Comparison of ENCODE assay signal across 26 cellular contexts in the genomic region with DNA sequence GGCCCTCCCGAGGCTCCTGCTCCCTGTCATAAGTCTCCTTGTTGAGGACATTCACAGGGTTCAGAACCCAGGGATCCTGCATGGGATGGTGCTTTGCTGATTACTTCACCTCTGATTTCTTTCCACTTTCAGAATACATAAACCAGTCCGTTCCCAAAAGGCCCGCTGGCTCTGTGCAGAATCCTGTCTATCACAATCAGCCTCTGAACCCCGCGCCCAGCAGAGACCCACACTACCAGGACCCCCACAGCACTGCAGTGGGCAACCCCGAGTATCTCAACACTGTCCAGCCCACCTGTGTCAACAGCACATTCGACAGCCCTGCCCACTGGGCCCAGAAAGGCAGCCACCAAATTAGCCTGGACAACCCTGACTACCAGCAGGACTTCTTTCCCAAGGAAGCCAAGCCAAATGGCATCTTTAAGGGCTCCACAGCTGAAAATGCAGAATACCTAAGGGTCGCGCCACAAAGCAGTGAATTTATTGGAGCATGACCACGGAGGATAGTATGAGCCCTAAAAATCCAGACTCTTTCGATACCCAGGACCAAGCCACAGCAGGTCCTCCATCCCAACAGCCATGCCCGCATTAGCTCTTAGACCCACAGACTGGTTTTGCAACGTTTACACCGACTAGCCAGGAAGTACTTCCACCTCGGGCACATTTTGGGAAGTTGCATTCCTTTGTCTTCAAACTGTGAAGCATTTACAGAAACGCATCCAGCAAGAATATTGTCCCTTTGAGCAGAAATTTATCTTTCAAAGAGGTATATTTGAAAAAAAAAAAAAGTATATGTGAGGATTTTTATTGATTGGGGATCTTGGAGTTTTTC.
"Had no signal": no experiment of that assay in that cellular context is flagged by ENCODE, and none has a peak within 500 bp of the region (broad histone marks: within the 10 kb centered on the region; RNA-seq: fewer than 3 reads in every experiment).

No MANE protein-coding gene starts in this region.

- ATAC-seq: psoas muscle; right cardiac atrium; right lobe of liver; stimulated activated effector memory CD8-positive, alpha-beta T cell treated with anti-CD3 and anti-CD28 coated beads, Interleukin-12 subunit alpha, Interleukin-12 subunit beta, amount 100 ng/mL, for 72 hours; stimulated activated naive B cell treated with anti-CD40 and anti-IgM and Interleukin-4, amounts not matched to agents 10 μg/mL and 1 μg/mL and 100 μg/mL, for 72 hours had no signal

- H3K4me3 ChIP-seq: neural progenitor cell, ovary, psoas muscle, right lobe of liver, sigmoid colon, stomach, thoracic aorta, thyroid gland, transverse colon, upper lobe of left lung, vagina had no signal

- H3K4me3 Mint-ChIP-seq: natural killer cell; nephron; neural progenitor cell; stimulated activated effector memory CD8-positive, alpha-beta T cell treated with anti-CD3 and anti-CD28 coated beads, Interleukin-12 subunit alpha, Interleukin-12 subunit beta, amount 100 ng/mL, for 72 hours; stimulated activated naive B cell treated with anti-CD40 and anti-IgM and Interleukin-4, amounts not matched to agents 10 μg/mL and 1 μg/mL and 100 μg/mL, for 72 hours; stimulated activated naive CD8-positive, alpha-beta T cell treated with anti-CD3 and anti-CD28 coated beads, Interleukin-15, Interleukin-2, amounts not matched to agents 100 ng/mL and 50 ng/mL, for 24 hours had no signal

- FAIRE-seq: small intestine had no signal

- H3K27ac Mint-ChIP-seq: natural killer cell; nephron; neural progenitor cell; progenitor cell of endocrine pancreas; stimulated activated effector memory CD8-positive, alpha-beta T cell treated with anti-CD3 and anti-CD28 coated beads, Interleukin-12 subunit alpha, Interleukin-12 subunit beta, amount 100 ng/mL, for 72 hours; stimulated activated naive B cell treated with anti-CD40 and anti-IgM and Interleukin-4, amounts not matched to agents 10 μg/mL and 1 μg/mL and 100 μg/mL, for 72 hours; stimulated activated naive CD8-positive, alpha-beta T cell treated with anti-CD3 and anti-CD28 coated beads, Interleukin-15, Interleukin-2, amounts not matched to agents 100 ng/mL and 50 ng/mL, for 24 hours had no signal

- H3K27me3 Mint-ChIP-seq: progenitor cell of endocrine pancreas; stimulated activated naive B cell treated with anti-CD40 and anti-IgM and Interleukin-4, amounts not matched to agents 10 μg/mL and 1 μg/mL and 100 μg/mL, for 72 hours; stimulated activated naive CD8-positive, alpha-beta T cell treated with anti-CD3 and anti-CD28 coated beads, Interleukin-15, Interleukin-2, amounts not matched to agents 100 ng/mL and 50 ng/mL, for 24 hours had no signal

- H2AFZ ChIP-seq: neural progenitor cell, parathyroid adenoma had no signal

- H3K36me3 Mint-ChIP-seq: natural killer cell; stimulated activated effector memory CD8-positive, alpha-beta T cell treated with anti-CD3 and anti-CD28 coated beads, Interleukin-12 subunit alpha, Interleukin-12 subunit beta, amount 100 ng/mL, for 72 hours; stimulated activated naive B cell treated with anti-CD40 and anti-IgM and Interleukin-4, amounts not matched to agents 10 μg/mL and 1 μg/mL and 100 μg/mL, for 72 hours had no signal

- H3K79me2 ChIP-seq: parathyroid adenoma had no signal

- H3K4me1 ChIP-seq: neural progenitor cell, parathyroid adenoma, psoas muscle, right lobe of liver, upper lobe of left lung, vagina had no signal

- H3K36me3 ChIP-seq: neural progenitor cell, ovary had no signal

- DNase-seq: natural killer cell; occipital lobe; ovary; psoas muscle; right cardiac atrium; right lobe of liver; sigmoid colon; small intestine; stimulated activated CD4-positive, alpha-beta T cell treated with anti-CD3 and anti-CD28 coated beads, Interleukin-15, amount 100 ng/mL, for 24 hours; stimulated activated CD4-positive, alpha-beta T cell treated with anti-CD3 and anti-CD28 coated beads, Interleukin-2, amount 100 ng/mL, for 24 hours; stimulated activated CD4-positive, alpha-beta T cell treated with anti-CD3 and anti-CD28 coated beads, Interleukin-2, amount 100 ng/mL, for 48 hours; stimulated activated CD4-positive, alpha-beta T cell treated with anti-CD3 and anti-CD28 coated beads, Interleukin-4, amount 100 ng/mL, for 24 hours; stimulated activated naive B cell treated with anti-CD40 and anti-IgM and Interleukin-4, amounts not matched to agents 10 μg/mL and 1 μg/mL and 100 μg/mL, for 72 hours; stimulated activated naive CD4-positive, alpha-beta T cell treated with Interleukin-2 at 50 U/mL for 16 hours; stomach; thyroid gland; transverse colon; upper lobe of left lung had no signal

- H3K4me2 ChIP-seq: neural progenitor cell had no signal

- H3K9me3 ChIP-seq: ovary, psoas muscle, right lobe of liver, sigmoid colon, stomach, thoracic aorta, thyroid gland, transverse colon, upper lobe of left lung, vagina had no signal

- H3K27me3 ChIP-seq: neural progenitor cell, ovary, right lobe of liver, sigmoid colon, stomach, thyroid gland, transverse colon, upper lobe of left lung, vagina had no signal

- H3K27ac ChIP-seq: neural progenitor cell, ovary, parathyroid adenoma, psoas muscle, right lobe of liver, sigmoid colon, stomach, thoracic aorta, thyroid gland, transverse colon, upper lobe of left lung, vagina had no signal

- H3K4me1 Mint-ChIP-seq: natural killer cell; nephron; neural progenitor cell; stimulated activated naive B cell treated with anti-CD40 and anti-IgM and Interleukin-4, amounts not matched to agents 10 μg/mL and 1 μg/mL and 100 μg/mL, for 72 hours had no signal

- H3K9ac ChIP-seq: neural progenitor cell, parathyroid adenoma had no signal

- H3K9me3 Mint-ChIP-seq: natural killer cell; nephron; neural progenitor cell; stimulated activated effector memory CD8-positive, alpha-beta T cell treated with anti-CD3 and anti-CD28 coated beads, Interleukin-12 subunit alpha, Interleukin-12 subunit beta, amount 100 ng/mL, for 72 hours; stimulated activated naive B cell treated with anti-CD40 and anti-IgM and Interleukin-4, amounts not matched to agents 10 μg/mL and 1 μg/mL and 100 μg/mL, for 72 hours; stimulated activated naive CD8-positive, alpha-beta T cell treated with anti-CD3 and anti-CD28 coated beads, Interleukin-15, Interleukin-2, amounts not matched to agents 100 ng/mL and 50 ng/mL, for 24 hours had no signal
